Comparison of ENCODE assay signal across 19 cellular contexts in the genomic region with DNA sequence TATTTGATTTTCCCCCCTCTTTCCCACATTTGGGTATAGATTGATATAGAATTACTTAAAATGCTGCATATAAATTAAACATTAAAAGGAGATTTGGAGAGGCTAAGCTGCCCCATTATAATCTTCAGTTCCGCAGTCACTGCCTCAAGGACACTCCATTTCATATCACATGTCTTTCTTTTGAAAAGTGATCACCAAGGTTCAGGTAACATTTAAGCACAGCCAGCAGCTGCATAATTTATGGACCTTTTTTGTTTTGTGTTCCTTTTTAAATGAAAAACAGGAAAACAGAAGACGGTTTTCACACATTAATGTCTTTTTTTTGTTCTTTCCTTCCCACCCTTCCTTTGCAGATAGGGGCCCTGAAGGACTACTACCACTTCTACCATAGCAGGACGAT. TPM values are rescaled to one million over a fixed set of nuclear protein-coding genes. Genes with fewer than 3 reads are reported as not detected.
DNase-seq lines count a peak whose midpoint lies in the region; ATAC-seq and TF ChIP-seq lines count a peak whose summit lies in the region.
"Had no signal": no experiment of that assay in that cellular context is flagged by ENCODE, and none has a peak within 500 bp of the region (broad histone marks: within the 10 kb centered on the region; RNA-seq: fewer than 3 reads in every experiment).

No MANE protein-coding gene starts in this region.

- TF ChIP-seq CTCF in GM23338 (conservative IDR thresholded peaks at IDR 0.05; ENCODE audit: low read depth in 2 of 2): no peak

- H3K36me3 Mint-ChIP-seq in GM23338 (ENCODE audit: low read depth): peaks cover 16% of the 10 kb centered on the region
- H3K36me3 Mint-ChIP-seq: IgD-negative memory B cell had no signal

- H3K4me1 Mint-ChIP-seq in GM23338: peaks cover 40% of the 10 kb centered on the region
- H3K4me1 Mint-ChIP-seq: IgD-negative memory B cell had no signal

- ATAC-seq in GM23338 (no peak), GM19395 (IDR thresholded peaks at IDR 0.05; ENCODE audit: unreplicated experiment) (no peak), GM21515 (IDR thresholded peaks at IDR 0.05; ENCODE audit: unreplicated experiment) (no peak)
- ATAC-seq: A549, HCT116, HepG2 had no signal

- H3K4me3 Mint-ChIP-seq in GM23338: no peak overlapping the region
- H3K4me3 Mint-ChIP-seq: CD4-positive, alpha-beta T cell; HFFc6 had no signal

- H3K79me2 ChIP-seq in GM23338 (replicated peaks; ENCODE audit: insufficient read depth): peaks cover 64% of the 10 kb centered on the region

- H3K27ac Mint-ChIP-seq in GM23338: peak overlapping the region; percentile 66; the same call in 1 of the 2 replicates
- H3K27ac Mint-ChIP-seq: CD4-positive, alpha-beta T cell; HFFc6; IgD-negative memory B cell had no signal

- H2AFZ ChIP-seq in GM23338: no peak overlapping the region
- H2AFZ ChIP-seq: GM23248 had no signal

- H4K20me1 ChIP-seq in GM23338 (replicated peaks; ENCODE audit: insufficient read depth): 0 out of 2 replicates have a peak, but pooled peaks cover 3% of the 10 kb centered on the region

- peak overlapping the region; percentile 24; the same call in 1 of the 2 replicates for H3K4me2 ChIP-seq in GM23338
- H3K4me2 ChIP-seq: A549 had no signal

- H3K36me3 ChIP-seq in GM23338 (ENCODE audit: insufficient read depth): peaks cover 4% of the 10 kb centered on the region; the same call in 1 of the 2 replicates

- H3K9me2 ChIP-seq in GM23338 (ENCODE audit: insufficient read depth): no peaks in the 10 kb centered on the region

- no peaks in the 10 kb centered on the region for H3F3A ChIP-seq in GM23338 (replicated peaks; ENCODE audit: low read depth)

- peaks cover 2% of the 10 kb centered on the region for H3K27me3 Mint-ChIP-seq in GM23338 (ENCODE audit: insufficient read depth, low read depth, poor library complexity)
- H3K27me3 Mint-ChIP-seq: CD4-positive, alpha-beta T cell; IgD-negative memory B cell had no signal

- H3K9me3 Mint-ChIP-seq in GM23338: no peaks in the 10 kb centered on the region
- H3K9me3 Mint-ChIP-seq: CD4-positive, alpha-beta T cell had no signal

- no peak overlapping the region for H3K27ac ChIP-seq in GM23338 (ENCODE audit: low read depth)
- H3K27ac ChIP-seq: 22Rv1, A549, C4-2B, GM23248 had no signal

- H3K4me3 ChIP-seq in GM23338: no peak overlapping the region
- H3K4me3 ChIP-seq: A549, GM23248 had no signal

- no peaks in the 10 kb centered on the region for H3K27me3 ChIP-seq in GM23338 (ENCODE audit: insufficient read depth)

- H3K4me1 ChIP-seq in GM23338 (ENCODE audit: insufficient read depth): peaks cover 34% of the 10 kb centered on the region
- H3K4me1 ChIP-seq: Caco-2 had no signal

- DNase-seq in DMS79 treated with DMSO at 0.1 percent for 48 hours (lab: John Stamatoyannopoulos, UW) (peak; percentile 1), DMS79 (lab: John Stamatoyannopoulos, UW) (no peak), GM23338 (ENCODE audit: low spot score) (no peak), NCI-H2029 treated with DMSO at 0.1 percent for 48 hours (lab: John Stamatoyannopoulos, UW) (peak; percentile 29), left kidney (ENCODE audit: low read depth, low spot score) (peak; percentile 61)
- DNase-seq: AML-193; Caco-2; CD4-positive, alpha-beta T cell; GF-D8; GM23248; HFFc6 had no signal

TF ChIP-seq in GM23338, 12 proteins besides CTCF, POLR2A, EP300 and RAD21 (continues in another document):
- no peak for TF ChIP-seq ZNF331 (CRISPR knock-in tag; IDR thresholded peaks at IDR 0.05; ENCODE audit: low read depth)
- TF ChIP-seq NANOG (IDR thresholded peaks at IDR 0.05; ENCODE audit: borderline replicate concordance): no peak
- TF ChIP-seq STAT1 (IDR thresholded peaks at IDR 0.05; ENCODE audit: unreplicated experiment): no peak
- TF ChIP-seq ZNF114 (CRISPR knock-in tag; IDR thresholded peaks at IDR 0.05): no peak
- TF ChIP-seq, protein P1, sequence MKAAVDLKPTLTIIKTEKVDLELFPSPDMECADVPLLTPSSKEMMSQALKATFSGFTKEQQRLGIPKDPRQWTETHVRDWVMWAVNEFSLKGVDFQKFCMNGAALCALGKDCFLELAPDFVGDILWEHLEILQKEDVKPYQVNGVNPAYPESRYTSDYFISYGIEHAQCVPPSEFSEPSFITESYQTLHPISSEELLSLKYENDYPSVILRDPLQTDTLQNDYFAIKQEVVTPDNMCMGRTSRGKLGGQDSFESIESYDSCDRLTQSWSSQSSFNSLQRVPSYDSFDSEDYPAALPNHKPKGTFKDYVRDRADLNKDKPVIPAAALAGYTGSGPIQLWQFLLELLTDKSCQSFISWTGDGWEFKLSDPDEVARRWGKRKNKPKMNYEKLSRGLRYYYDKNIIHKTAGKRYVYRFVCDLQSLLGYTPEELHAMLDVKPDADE (IDR thresholded peaks at IDR 0.05): no peak
- no peak for TF ChIP-seq EZH2phosphoT487 (IDR thresholded peaks at IDR 0.05; ENCODE audit: unreplicated experiment)
- no peak for TF ChIP-seq EZH2 (IDR thresholded peaks at IDR 0.05; ENCODE audit: low read depth, unreplicated experiment)
- TF ChIP-seq, protein P2, sequence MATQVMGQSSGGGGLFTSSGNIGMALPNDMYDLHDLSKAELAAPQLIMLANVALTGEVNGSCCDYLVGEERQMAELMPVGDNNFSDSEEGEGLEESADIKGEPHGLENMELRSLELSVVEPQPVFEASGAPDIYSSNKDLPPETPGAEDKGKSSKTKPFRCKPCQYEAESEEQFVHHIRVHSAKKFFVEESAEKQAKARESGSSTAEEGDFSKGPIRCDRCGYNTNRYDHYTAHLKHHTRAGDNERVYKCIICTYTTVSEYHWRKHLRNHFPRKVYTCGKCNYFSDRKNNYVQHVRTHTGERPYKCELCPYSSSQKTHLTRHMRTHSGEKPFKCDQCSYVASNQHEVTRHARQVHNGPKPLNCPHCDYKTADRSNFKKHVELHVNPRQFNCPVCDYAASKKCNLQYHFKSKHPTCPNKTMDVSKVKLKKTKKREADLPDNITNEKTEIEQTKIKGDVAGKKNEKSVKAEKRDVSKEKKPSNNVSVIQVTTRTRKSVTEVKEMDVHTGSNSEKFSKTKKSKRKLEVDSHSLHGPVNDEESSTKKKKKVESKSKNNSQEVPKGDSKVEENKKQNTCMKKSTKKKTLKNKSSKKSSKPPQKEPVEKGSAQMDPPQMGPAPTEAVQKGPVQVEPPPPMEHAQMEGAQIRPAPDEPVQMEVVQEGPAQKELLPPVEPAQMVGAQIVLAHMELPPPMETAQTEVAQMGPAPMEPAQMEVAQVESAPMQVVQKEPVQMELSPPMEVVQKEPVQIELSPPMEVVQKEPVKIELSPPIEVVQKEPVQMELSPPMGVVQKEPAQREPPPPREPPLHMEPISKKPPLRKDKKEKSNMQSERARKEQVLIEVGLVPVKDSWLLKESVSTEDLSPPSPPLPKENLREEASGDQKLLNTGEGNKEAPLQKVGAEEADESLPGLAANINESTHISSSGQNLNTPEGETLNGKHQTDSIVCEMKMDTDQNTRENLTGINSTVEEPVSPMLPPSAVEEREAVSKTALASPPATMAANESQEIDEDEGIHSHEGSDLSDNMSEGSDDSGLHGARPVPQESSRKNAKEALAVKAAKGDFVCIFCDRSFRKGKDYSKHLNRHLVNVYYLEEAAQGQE (IDR thresholded peaks at IDR 0.05; ENCODE audit: unreplicated experiment): no peak
- TF ChIP-seq JUNB (IDR thresholded peaks at IDR 0.05; ENCODE audit: unreplicated experiment): no peak
- TF ChIP-seq POLR2AphosphoS5 (IDR thresholded peaks at IDR 0.05; ENCODE audit: low read depth): no peak

RNA-seq across cellular contexts. Expression of a gene that starts 41.6 kb away (rescaled TPM):
- 30.8 and 34.8 TPM in 2 replicates for total RNA-seq in GM23338 (2014; rRNA removed; shearing (Covaris generic))
- 12.3 and 15.6 TPM in 2 replicates for polyA plus RNA-seq in GM23338 (2016; fragmentation: Nextera tagmentation; extraction: Ambion mirVana)

Comparison
In these comparisons a context has a peak if more than half of its experiments do, and no peak if none do; other contexts are left out.
1. DNase-seq: peak in DMS79 treated with DMSO at 0.1 percent for 48 hours (single experiment), NCI-H2029 treated with DMSO at 0.1 percent for 48 hours (single experiment) and left kidney (single experiment); none in DMS79 (single experiment) and GM23338 (single experiment).